8 cellular contexts compared by ENCODE assay signal in the genomic region with DNA sequence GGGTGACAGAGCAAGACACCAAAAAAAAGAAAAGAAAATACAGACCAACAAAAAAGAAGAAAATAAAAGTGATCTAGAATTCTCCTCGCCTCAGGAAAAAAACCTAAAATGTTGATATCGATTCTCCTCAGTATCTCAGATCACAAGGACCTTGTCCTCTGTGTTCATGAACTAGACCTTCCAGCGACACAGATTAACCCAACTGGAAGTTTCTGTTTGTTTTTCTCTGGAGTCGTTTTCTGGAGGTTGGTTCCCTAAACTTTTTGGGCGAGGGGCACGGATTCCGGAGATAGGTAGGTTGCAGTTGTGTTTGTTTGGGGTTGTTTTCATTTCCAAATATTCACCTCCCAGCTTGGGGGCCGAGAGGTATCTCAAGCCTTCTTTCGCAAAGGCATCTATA. TPM values are rescaled to one million over a fixed set of nuclear protein-coding genes. Genes with fewer than 3 reads are reported as not detected.
DNase-seq lines count a peak whose midpoint lies in the region; ATAC-seq and TF ChIP-seq lines count a peak whose summit lies in the region.

No MANE protein-coding gene starts in this region.

- H3K4me1 ChIP-seq in OCI-LY7 (ENCODE audit: insufficient read depth, low read length, poor library complexity, severe bottlenecking) = peaks cover 17% of the 10 kb centered on the region

- intact Hi-C loops in OCI-LY7 (cut with micrococcal nuclease; ENCODE audit: unreplicated experiment) = no loop called here

- DNase-seq in DMS53 treated with DMSO at 0.1 percent for 48 hours (lab: John Stamatoyannopoulos, UW; ENCODE audit: unreplicated experiment) (peak; percentile 10), OCI-LY7 (ENCODE audit: low spot score) (no peak), fibroblast of mammary gland (ENCODE audit: low read depth) (no peak), retinal pigment epithelial cell (ENCODE audit: low read depth) (no peak), activated gamma-delta T cell treated with Interleukin-2 at 50 U/mL for 16 hours (no peak), medulla oblongata (ENCODE audit: extremely low spot score) (no peak)

- H3K27ac ChIP-seq in OCI-LY7 (ENCODE audit: low read depth, low read length, poor library complexity, severe bottlenecking) = no peak overlapping the region

- H2AFZ ChIP-seq in OCI-LY7 (ENCODE audit: low read length) = no peak overlapping the region

- H3K9me3 ChIP-seq in OCI-LY7 (ENCODE audit: low read length) = no peaks in the 10 kb centered on the region

- TF ChIP-seq CTCF in OCI-LY7 (conservative IDR thresholded peaks at IDR 0.05; ENCODE audit: low read length) (no peak), fibroblast of mammary gland (conservative IDR thresholded peaks at IDR 0.05; ENCODE audit: control insufficient read depth, insufficient read depth, low read depth, low read length) (no peak), retinal pigment epithelial cell (conservative IDR thresholded peaks at IDR 0.05; ENCODE audit: low read depth, low read length) (no peak)

- POLR2A ChIA-PET in OCI-LY7 (lab: Charles Lee) = interaction anchor here (0.6 to 1.4 kb wide), 3 partner anchors 39 to 1839 kb away, joined by 4 to 8 read pairs (median 6); no protein-coding TSS in a partner anchor

- CTCF ChIA-PET in OCI-LY7 (lab: Charles Lee; ENCODE audit: unreplicated experiment) = interaction anchor here (0.6 kb wide), 1 partner anchor 1032 kb away, joined by 3 read pairs; no protein-coding TSS in a partner anchor

- peaks cover 33% of the 10 kb centered on the region for H3K36me3 ChIP-seq in OCI-LY7 (ENCODE audit: insufficient read depth, low read length)

- H4K20me1 ChIP-seq in OCI-LY7 (ENCODE audit: insufficient read depth, low read length) = peaks cover 10% of the 10 kb centered on the region

- H3K4me2 ChIP-seq in OCI-LY7 (ENCODE audit: low read length) = peak overlapping the region; percentile 52

- H3K4me3 ChIP-seq in OCI-LY7 (ENCODE audit: low read depth, low read length, poor library complexity, severe bottlenecking) = peak overlapping the region; percentile 94
- peak overlapping the region; percentile 90 for H3K4me3 ChIP-seq in fibroblast of mammary gland (ENCODE audit: control insufficient read depth, low read depth, low read length)
- peak overlapping the region; percentile 93 for H3K4me3 ChIP-seq in retinal pigment epithelial cell (ENCODE audit: low read length)

- H3K79me2 ChIP-seq in OCI-LY7 (ENCODE audit: insufficient read depth, low read depth, low read length) = peaks cover 22% of the 10 kb centered on the region

- ATAC-seq in HG02840 (IDR thresholded peaks at IDR 0.05; ENCODE audit: low FRiP score, unreplicated experiment) (no peak), GM18907 (IDR thresholded peaks at IDR 0.05; ENCODE audit: unreplicated experiment) (no peak)

- H3K9me2 ChIP-seq in OCI-LY7 (ENCODE audit: insufficient read depth, low read length) = no peaks in the 10 kb centered on the region

- BruUV-seq in OCI-LY7 (replicated peaks; lab: Mats Ljungman, UMichigan) = no TSS peak

RNA-seq across cellular contexts. Expression of a gene that starts 0.6 kb away (rescaled TPM):
- 91.4 and 121 TPM in 2 replicates for total RNA-seq in OCI-LY7 (2014; rRNA removed; shearing (Covaris generic))
- 67.0 and 68.3 TPM in 2 replicates for total RNA-seq in OCI-LY7 (2022)

RNA-seq across cellular contexts. Expression of a gene that starts 45.0 kb away (rescaled TPM):
- 34.4 and 36.0 TPM in 2 replicates for total RNA-seq in OCI-LY7 (2014; rRNA removed; shearing (Covaris generic))
- 31.9 and 32.1 TPM in 2 replicates for total RNA-seq in OCI-LY7 (2022)

RNA-seq across cellular contexts. Expression of a gene that starts 47.2 kb away (rescaled TPM):
- 0.03 TPM in 2 replicates for total RNA-seq in OCI-LY7 (2014; rRNA removed; shearing (Covaris generic))
- total RNA-seq in OCI-LY7 (2022) = 0.09 and 0.15 TPM in 2 replicates
